ENCODE assay signal across 12 cellular contexts in the genomic region with DNA sequence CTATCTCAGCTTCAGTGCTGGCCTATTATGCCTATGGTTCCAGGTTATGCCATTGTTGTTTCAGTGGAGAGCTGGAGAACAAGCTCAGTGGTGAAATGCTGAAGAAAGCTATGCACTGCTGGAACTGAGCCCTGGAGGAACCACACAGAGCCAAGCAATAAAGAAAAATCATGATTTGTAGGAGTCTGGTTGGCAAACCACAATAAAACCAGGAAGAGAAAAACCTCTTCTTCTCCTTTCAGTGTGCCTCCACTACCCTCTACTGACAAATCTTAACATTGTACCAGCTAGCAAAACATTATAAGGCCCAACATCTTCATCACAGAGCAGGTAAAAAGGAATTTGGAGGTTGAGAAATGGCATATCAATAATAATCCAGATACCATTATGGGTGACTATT. TPM values are rescaled to one million over a fixed set of nuclear protein-coding genes. Genes with fewer than 3 reads are reported as not detected.
DNase-seq lines count a peak whose midpoint lies in the region; TF ChIP-seq lines count a peak whose summit lies in the region.
"Had no signal": no experiment of that assay in that cellular context is flagged by ENCODE, and none has a peak within 500 bp of the region (broad histone marks: within the 10 kb centered on the region; RNA-seq: fewer than 3 reads in every experiment).

No MANE protein-coding gene starts in this region.

- TF ChIP-seq CTCF in epithelial cell of esophagus (IDR thresholded peaks at IDR 0.05; ENCODE audit: insufficient read depth, low read depth, low read length, missing control alignments) = peak; percentile 8
- peak; percentile 45 for TF ChIP-seq CTCF in neural crest cell (conservative IDR thresholded peaks at IDR 0.05)
- peak in 2 of 7 experiments; percentile 42 to 63 for TF ChIP-seq CTCF in stomach (IDR thresholded peaks at IDR 0.05)
- TF ChIP-seq CTCF in PC-9 (conservative IDR thresholded peaks at IDR 0.05) = no peak

- no peak for TF ChIP-seq EP300 in stomach (IDR thresholded peaks at IDR 0.05)

- DNase-seq in GM04503 (ENCODE audit: low read depth) (peak; percentile 9), NCI-H146 (lab: John Stamatoyannopoulos, UW) (peak; percentile 43), epithelial cell of esophagus (ENCODE audit: low read depth) (no peak), neural crest cell (ENCODE audit: low read depth, low spot score) (no peak), stomach (no peak), PC-9 (no peak), NOMO-1 (lab: John Stamatoyannopoulos, UW; ENCODE audit: unreplicated experiment in 2 of 2) (no peak), mucosa of gallbladder (ENCODE audit: low spot score) (no peak)
- DNase-seq: activated naive CD4-positive, alpha-beta T cell treated with Interleukin-2 at 50 U/mL for 16 hours; NCI-H446 treated with DMSO at 0.1 percent for 48 hours had no signal

- H2AFZ ChIP-seq in PC-9 = no peak overlapping the region

- no peaks in the 10 kb centered on the region for H3K27me3 Mint-ChIP-seq in neural crest cell (ENCODE audit: low read depth)

- H3K4me3 Mint-ChIP-seq in neural crest cell = no peak overlapping the region

- POLR2A ChIA-PET in PC-9 (lab: Charles Lee; ENCODE audit: unreplicated experiment) = no interaction called here

- H3K4me1 Mint-ChIP-seq in neural crest cell = peaks cover 16% of the 10 kb centered on the region

- H3K9me2 ChIP-seq in PC-9 (ENCODE audit: insufficient read depth) = no peaks in the 10 kb centered on the region

- no peaks in the 10 kb centered on the region for H3K9me3 ChIP-seq in stomach
- H3K9me3 ChIP-seq in PC-9 (ENCODE audit: insufficient read depth, low read depth) = no peaks in the 10 kb centered on the region

- peaks cover 21% of the 10 kb centered on the region for H3K9me3 Mint-ChIP-seq in neural crest cell

- CTCF ChIA-PET in PC-9 (lab: Charles Lee) = no interaction called here

- intact Hi-C loops in stomach (cut with DNase I; ENCODE audit: low total_unique reads) = loop anchor here (10.0 kb wide), 1 partner anchor 192 kb away; the partner anchor contains the start of gene OR51D1
- intact Hi-C loops in PC-9 (cut with micrococcal nuclease; ENCODE audit: unreplicated experiment) = no loop called here

- no peaks in the 10 kb centered on the region for H3K27me3 ChIP-seq in stomach
- H3K27me3 ChIP-seq in PC-9 (ENCODE audit: insufficient read depth, low read depth) = no peaks in the 10 kb centered on the region

- BruUV-seq in PC-9 (replicated peaks; lab: Mats Ljungman, UMichigan) = no TSS peak

- H3K79me2 ChIP-seq in PC-9 (ENCODE audit: low read depth) = no peaks in the 10 kb centered on the region

- H3F3A ChIP-seq in PC-9 (ENCODE audit: insufficient read depth, low read depth) = no peaks in the 10 kb centered on the region

- no peak overlapping the region for H3K4me2 ChIP-seq in PC-9

- no peak overlapping the region for H3K27ac Mint-ChIP-seq in neural crest cell (ENCODE audit: unreplicated experiment)

- H3K27ac ChIP-seq in stomach (peak overlapping the region in 1 of 5 donors; percentile 4), PC-9 (no peak overlapping the region)

- no peak for TF ChIP-seq POLR2A in stomach (IDR thresholded peaks at IDR 0.05)

- peaks cover 0 to 6% (median 0%) of the 10 kb centered on the region in 4 donors for H3K4me1 ChIP-seq in stomach
- no peaks in the 10 kb centered on the region for H3K4me1 ChIP-seq in PC-9 (replicated peaks; ENCODE audit: insufficient read depth)

- H3K36me3 Mint-ChIP-seq in neural crest cell (ENCODE audit: low read depth) = no peaks in the 10 kb centered on the region

- no peaks in the 10 kb centered on the region for H3K36me3 ChIP-seq in stomach
- no peaks in the 10 kb centered on the region for H3K36me3 ChIP-seq in PC-9 (ENCODE audit: low read depth)

- H3K4me3 ChIP-seq in epithelial cell of esophagus (ENCODE audit: low read length) (no peak overlapping the region), stomach (no peak overlapping the region), PC-9 (no peak overlapping the region)

- H4K20me1 ChIP-seq in PC-9 (ENCODE audit: insufficient read depth) = no peaks in the 10 kb centered on the region

RNA-seq across cellular contexts. Expression of gene OR51F2, which starts 5.3 kb away (rescaled TPM):
- total RNA-seq in neural crest cell (not detected in 2 replicates), stomach (not detected), PC-9 (2021) (not detected in 2 replicates), mucosa of gallbladder (not detected)
- not detected for polyA plus RNA-seq in stomach
- total RNA-seq: endothelial cell of umbilical vein, mononuclear cell had no signal
- polyA plus RNA-seq: endothelial cell of umbilical vein had no signal

RNA-seq across cellular contexts. Expression of gene OR52R1, which starts 22.2 kb away (rescaled TPM):
- not detected in 2 replicates for total RNA-seq in neural crest cell
- total RNA-seq in stomach = not detected
- not detected for polyA plus RNA-seq in stomach
- total RNA-seq in PC-9 (2021) = not detected in 2 replicates
- total RNA-seq in mucosa of gallbladder = not detected
- total RNA-seq: endothelial cell of umbilical vein, mononuclear cell had no signal
- polyA plus RNA-seq: endothelial cell of umbilical vein had no signal

RNA-seq across cellular contexts. Expression of gene OR51S1, which starts 22.6 kb away (rescaled TPM):
- not detected in 2 replicates for total RNA-seq in neural crest cell
- not detected for total RNA-seq in stomach
- polyA plus RNA-seq in stomach = not detected
- total RNA-seq in PC-9 (2021) = not detected in 2 replicates
- total RNA-seq in mucosa of gallbladder = not detected
- total RNA-seq: endothelial cell of umbilical vein, mononuclear cell had no signal
- polyA plus RNA-seq: endothelial cell of umbilical vein had no signal

RNA-seq across cellular contexts. Expression of gene OR51T1, which starts 55.3 kb away (rescaled TPM):
- total RNA-seq in neural crest cell (not detected in 2 replicates), stomach (not detected), PC-9 (2021) (not detected in 2 replicates), mucosa of gallbladder (not detected)
- not detected for polyA plus RNA-seq in stomach
- total RNA-seq: endothelial cell of umbilical vein, mononuclear cell had no signal
- polyA plus RNA-seq: endothelial cell of umbilical vein had no signal

RNA-seq across cellular contexts. Expression of gene OR51F1, which starts 56.7 kb away (rescaled TPM):
- total RNA-seq in neural crest cell = not detected in 2 replicates
- total RNA-seq in stomach = not detected
- not detected for polyA plus RNA-seq in stomach
- not detected in 2 replicates for total RNA-seq in PC-9 (2021)
- not detected for total RNA-seq in mucosa of gallbladder
- total RNA-seq: endothelial cell of umbilical vein, mononuclear cell had no signal
- polyA plus RNA-seq: endothelial cell of umbilical vein had no signal

Comparison
In these comparisons a context has a peak if more than half of its experiments do, and no peak if none do; other contexts are left out.
1. DNase-seq: peak in GM04503 (single experiment) and NCI-H146 (single experiment); none in epithelial cell of esophagus (single experiment), neural crest cell (single experiment), stomach (single experiment), PC-9 (0 of 2), NOMO-1 (0 of 2) and mucosa of gallbladder (single experiment).